In genomic region chrX:42093756-42094155, GRCh38 we compare ENCODE assay signal across 11 cellular contexts.
A peak's percentile ranks its signal among the peaks of the same experiment; 100 is the strongest.
DNase-seq lines count a peak whose midpoint lies in the region; ATAC-seq and TF ChIP-seq lines count a peak whose summit lies in the region.
"Had no signal": no experiment of that assay in that cellular context is flagged by ENCODE, and none has a peak within 500 bp of the region (broad histone marks: within the 10 kb centered on the region; RNA-seq: fewer than 3 reads in every experiment).

No MANE protein-coding gene starts in this region.

- H3K27me3 ChIP-seq in esophagus squamous epithelium, result no peaks in the 10 kb centered on the region
- no peaks in the 10 kb centered on the region for H3K27me3 ChIP-seq in uterus
- H3K27me3 ChIP-seq: upper lobe of right lung had no signal

- intact Hi-C loops in sciatic nerve (cut with DNase I) (no loop called here), esophagus squamous epithelium (cut with DNase I) (no loop called here), uterus (cut with DNase I; ENCODE audit: low total_unique reads) (no loop called here)

- H3K9me3 ChIP-seq in esophagus squamous epithelium (no peaks in the 10 kb centered on the region), uterus (no peaks in the 10 kb centered on the region)
- H3K9me3 ChIP-seq: upper lobe of right lung had no signal

- TF ChIP-seq CTCF in esophagus squamous epithelium (IDR thresholded peaks at IDR 0.05) (no peak), uterus (IDR thresholded peaks at IDR 0.05) (no peak)

- H3K36me3 ChIP-seq in esophagus squamous epithelium (no peaks in the 10 kb centered on the region), uterus (no peaks in the 10 kb centered on the region)
- H3K36me3 ChIP-seq: upper lobe of right lung had no signal

- DNase-seq in activated CD4-positive, alpha-beta T cell treated with anti-CD3 and anti-CD28 coated beads for 48 hours, result peak; percentile 9
- no peak for DNase-seq in activated CD4-positive, alpha-beta T cell treated with anti-CD3 and anti-CD28 coated beads, Interleukin-2, amount 50 U/mL, for 1 hour
- DNase-seq in renal cortical epithelial cell (ENCODE audit: low read depth) (peak; percentile 53), sciatic nerve (ENCODE audit: low spot score) (no peak), esophagus squamous epithelium (lab: John Stamatoyannopoulos, UW) (no peak), uterus (no peak)
- DNase-seq: left ventricle myocardium superior, upper lobe of right lung had no signal

- H3K27me3 Mint-ChIP-seq in activated naive CD8-positive, alpha-beta T cell, result no peaks in the 10 kb centered on the region
- H3K27me3 Mint-ChIP-seq: dendritic cell treated with granulocyte-macrophage colony-stimulating factor and Interleukin-4, amounts not matched to agents 40 ng/mL and 50 ng/mL, for 4 days had no signal

- H3K4me3 Mint-ChIP-seq in activated naive CD8-positive, alpha-beta T cell, result no peak overlapping the region
- H3K4me3 Mint-ChIP-seq: dendritic cell treated with granulocyte-macrophage colony-stimulating factor and Interleukin-4, amounts not matched to agents 40 ng/mL and 50 ng/mL, for 4 days had no signal

- ATAC-seq in HG02623 (IDR thresholded peaks at IDR 0.05; ENCODE audit: unreplicated experiment) (peak; percentile 79), sciatic nerve (no peak)

- 61 to 69% methylated on average over 3 to 6 of the region's 6 CpGs for WGBS in esophagus squamous epithelium, 2 donors

- H3K4me1 ChIP-seq in esophagus squamous epithelium, result no peaks in the 10 kb centered on the region
- H3K4me1 ChIP-seq in uterus, result no peaks in the 10 kb centered on the region
- H3K4me1 ChIP-seq: upper lobe of right lung had no signal

- H3K27ac Mint-ChIP-seq in activated naive CD8-positive, alpha-beta T cell, result peak overlapping the region; percentile 50
- H3K27ac Mint-ChIP-seq: dendritic cell treated with granulocyte-macrophage colony-stimulating factor and Interleukin-4, amounts not matched to agents 40 ng/mL and 50 ng/mL, for 4 days had no signal

- H3K9me3 Mint-ChIP-seq in activated naive CD8-positive, alpha-beta T cell (ENCODE audit: low read depth), result no peaks in the 10 kb centered on the region
- H3K9me3 Mint-ChIP-seq: dendritic cell treated with granulocyte-macrophage colony-stimulating factor and Interleukin-4, amounts not matched to agents 40 ng/mL and 50 ng/mL, for 4 days had no signal

- no peaks in the 10 kb centered on the region for H3K36me3 Mint-ChIP-seq in activated naive CD8-positive, alpha-beta T cell

- H3K4me3 ChIP-seq in esophagus squamous epithelium (no peak overlapping the region), uterus (no peak overlapping the region)
- H3K4me3 ChIP-seq: upper lobe of right lung had no signal

- TF ChIP-seq POLR2A in esophagus squamous epithelium (IDR thresholded peaks at IDR 0.05) (no peak), uterus (IDR thresholded peaks at IDR 0.05) (no peak)

- H3K4me1 Mint-ChIP-seq in activated naive CD8-positive, alpha-beta T cell (ENCODE audit: low read depth), result peaks cover 23% of the 10 kb centered on the region

- no peak overlapping the region for H3K27ac ChIP-seq in esophagus squamous epithelium
- peak overlapping the region in 1 of 2 donors; percentile 37 for H3K27ac ChIP-seq in uterus
- H3K27ac ChIP-seq: upper lobe of right lung had no signal

Comparison
In these comparisons a context has a peak if more than half of its experiments do, and no peak if none do; other contexts are left out.
1. DNase-seq: peak in activated CD4-positive, alpha-beta T cell treated with anti-CD3 and anti-CD28 coated beads for 48 hours (single experiment) and renal cortical epithelial cell (single experiment); none in activated CD4-positive, alpha-beta T cell treated with anti-CD3 and anti-CD28 coated beads, Interleukin-2, amount 50 U/mL, for 1 hour (single experiment), sciatic nerve (single experiment), esophagus squamous epithelium (single experiment) and uterus (0 of 2).